Comparison of ENCODE assay signal across 8 cellular contexts in the genomic region with DNA sequence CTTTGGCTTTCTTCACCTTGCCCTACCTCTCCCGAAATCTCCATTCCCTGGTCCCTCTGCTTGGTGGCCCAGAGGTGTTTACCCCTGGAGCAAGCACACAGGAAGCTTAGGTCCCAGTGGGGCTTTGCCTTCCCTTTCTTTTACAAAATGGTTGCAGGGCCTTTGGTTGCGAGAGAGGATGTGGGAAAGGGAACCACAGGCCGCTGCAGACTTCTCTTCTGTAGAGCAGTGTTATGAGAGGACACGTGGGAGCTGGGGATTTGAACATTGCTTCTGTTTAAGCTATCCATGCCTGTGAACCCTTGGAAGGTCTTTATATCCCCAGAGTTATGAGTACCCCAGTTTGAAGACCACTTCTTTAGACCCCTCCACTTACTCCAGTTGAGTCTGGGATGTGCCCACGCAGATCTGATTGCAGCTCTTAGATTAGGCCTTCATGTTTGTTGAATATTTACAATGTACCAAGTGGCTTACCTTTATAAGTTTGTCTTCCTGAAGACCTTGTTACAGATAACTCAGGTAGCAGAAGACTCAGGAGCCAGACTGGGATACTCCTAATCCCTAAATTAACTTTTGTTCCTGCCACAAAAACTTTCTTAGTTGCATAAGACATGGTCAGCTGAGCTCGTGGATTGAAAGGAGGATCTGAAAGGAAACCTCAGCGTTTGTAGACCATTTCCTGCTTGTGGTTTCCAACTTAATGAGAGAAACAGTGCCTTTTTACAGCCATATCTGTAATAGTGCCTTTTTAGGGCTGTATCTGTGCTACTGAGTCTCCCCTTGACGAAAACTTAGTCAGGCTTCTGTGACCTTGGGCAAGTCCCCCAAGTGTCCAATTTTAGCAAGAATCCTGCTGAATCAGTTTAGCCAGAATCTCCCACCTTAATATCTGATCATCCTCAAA. TPM values are rescaled to one million over a fixed set of nuclear protein-coding genes. Genes with fewer than 3 reads are reported as not detected.
DNase-seq lines count a peak whose midpoint lies in the region; ATAC-seq and TF ChIP-seq lines count a peak whose summit lies in the region.

No MANE protein-coding gene starts in this region.

- peaks cover 11% of the 10 kb centered on the region for H3K9me3 Mint-ChIP-seq in activated naive CD8-positive, alpha-beta T cell treated with anti-CD3 and anti-CD28 coated beads, Interleukin-2, amount 10 ng/mL, durations not matched to agents 7 days and 5 days

- H3K4me1 ChIP-seq in neutrophil (ENCODE audit: control insufficient read depth in 1 of 2, insufficient read depth in 1 of 2, low read depth in 1 of 2, low read length in 1 of 2) = peaks cover 55 to 57% of the 10 kb centered on the region in 2 experiments
- H3K4me1 ChIP-seq in Karpas-422 (ENCODE audit: low read length) = no peaks in the 10 kb centered on the region

- peak overlapping the region; percentile 66 for H3K4me3 Mint-ChIP-seq in activated naive CD8-positive, alpha-beta T cell treated with anti-CD3 and anti-CD28 coated beads, Interleukin-2, amount 10 ng/mL, durations not matched to agents 7 days and 5 days

- no peaks in the 10 kb centered on the region for H4K20me1 ChIP-seq in Karpas-422 (ENCODE audit: insufficient read depth, low read depth, low read length)

- no peaks in the 10 kb centered on the region for H3K27me3 Mint-ChIP-seq in activated naive CD8-positive, alpha-beta T cell treated with anti-CD3 and anti-CD28 coated beads, Interleukin-2, amount 10 ng/mL, durations not matched to agents 7 days and 5 days

- POLR2A ChIA-PET in activated naive CD8-positive, alpha-beta T cell treated with anti-CD3 and anti-CD28 coated beads, Interleukin-2, amount 10 ng/mL, durations not matched to agents 7 days and 5 days (lab: Charles Lee) = interaction anchor here (0.9 to 4.4 kb wide), 12 partner anchors 8 to 229 kb away, joined by 3 to 67 read pairs (median 5); a partner anchor contains a TSS

- H3K9me3 ChIP-seq in neutrophil (no peaks in the 10 kb centered on the region), Karpas-422 (ENCODE audit: low read length) (no peaks in the 10 kb centered on the region)

- H3K27ac ChIP-seq in neutrophil = peak overlapping the region; percentile 95
- no peak overlapping the region for H3K27ac ChIP-seq in Karpas-422 (ENCODE audit: low read length)

- no peak overlapping the region for H3K9ac ChIP-seq in Karpas-422 (ENCODE audit: low read length)

- H3K9me2 ChIP-seq in Karpas-422 (replicated peaks; ENCODE audit: insufficient read depth, low read length) = no peaks in the 10 kb centered on the region

- no peak overlapping the region for H2AFZ ChIP-seq in Karpas-422 (ENCODE audit: low read length)

- H3K4me3 ChIP-seq in Jurkat, Clone E6-1 (ENCODE audit: low read length) = no peak overlapping the region
- H3K4me3 ChIP-seq in neutrophil (ENCODE audit: low read depth in 1 of 2, low read length in 1 of 2) (peak overlapping the region; percentile 38 to 47), Karpas-422 (ENCODE audit: low read length) (no peak overlapping the region)

- no peak overlapping the region for H3K4me2 ChIP-seq in Karpas-422 (ENCODE audit: low read depth, low read length, poor library complexity, severe bottlenecking)

- H3K4me1 Mint-ChIP-seq in activated naive CD8-positive, alpha-beta T cell treated with anti-CD3 and anti-CD28 coated beads, Interleukin-2, amount 10 ng/mL, durations not matched to agents 7 days and 5 days = peaks cover 46% of the 10 kb centered on the region

- ATAC-seq in GM18502 (IDR thresholded peaks at IDR 0.05; ENCODE audit: poor library complexity, unreplicated experiment) (peak; percentile 97), GM21529 (IDR thresholded peaks at IDR 0.05; ENCODE audit: unreplicated experiment) (peak; percentile 96)
- peak; percentile 95 for ATAC-seq in activated naive CD8-positive, alpha-beta T cell treated with anti-CD3 and anti-CD28 coated beads, Interleukin-2, amount 10 ng/mL, durations not matched to agents 7 days and 5 days (ENCODE audit: low read depth)

- H3K27me3 ChIP-seq in neutrophil (no peaks in the 10 kb centered on the region), Karpas-422 (ENCODE audit: low read length) (no peaks in the 10 kb centered on the region)

- TF ChIP-seq CTCF in neutrophil (IDR thresholded peaks at IDR 0.05) = no peak

- peak; percentile 91 for DNase-seq in Jurkat, Clone E6-1 (ENCODE audit: low read depth, low spot score)
- peak; percentile 77 for DNase-seq in activated naive CD8-positive, alpha-beta T cell treated with anti-CD3 and anti-CD28 coated beads, Interleukin-2, amount 10 ng/mL, durations not matched to agents 7 days and 5 days
- DNase-seq in NCI-H146 treated with DMSO at 0.1 percent for 48 hours (lab: John Stamatoyannopoulos, UW; ENCODE audit: unreplicated experiment) = no peak
- no peak for DNase-seq in Karpas-422
- no peak for DNase-seq in cerebellar cortex (ENCODE audit: low spot score)

- H3K36me3 Mint-ChIP-seq in activated naive CD8-positive, alpha-beta T cell treated with anti-CD3 and anti-CD28 coated beads, Interleukin-2, amount 10 ng/mL, durations not matched to agents 7 days and 5 days = peaks cover 45% of the 10 kb centered on the region

- no peaks in the 10 kb centered on the region for H3K36me3 ChIP-seq in neutrophil
- no peaks in the 10 kb centered on the region for H3K36me3 ChIP-seq in Karpas-422 (ENCODE audit: insufficient read depth, low read length)

- peak overlapping the region; percentile 95 for H3K27ac Mint-ChIP-seq in activated naive CD8-positive, alpha-beta T cell treated with anti-CD3 and anti-CD28 coated beads, Interleukin-2, amount 10 ng/mL, durations not matched to agents 7 days and 5 days

- H3K79me2 ChIP-seq in Karpas-422 (ENCODE audit: low read length) = no peaks in the 10 kb centered on the region

RNA-seq across cellular contexts. Expression of a gene that starts 21.9 kb away (rescaled TPM):
- 76.1 TPM for polyA plus RNA-seq in Jurkat, Clone E6-1 (2012; ENCODE audit: insufficient read depth, insufficient read length)
- 100 to 1,000 TPM; 261 to 265 TPM for total RNA-seq in activated naive CD8-positive, alpha-beta T cell treated with anti-CD3 and anti-CD28 coated beads, Interleukin-2, amount 10 ng/mL, durations not matched to agents 7 days and 5 days
- total RNA-seq in Karpas-422 (2014; rRNA removed; shearing (Covaris generic); ENCODE audit: low replicate concordance) = 60.0 and 113 TPM in 2 replicates

Comparison
In these comparisons a context has a peak if more than half of its experiments do, and no peak if none do; other contexts are left out.
1. DNase-seq: peak in Jurkat, Clone E6-1 (single experiment) and activated naive CD8-positive, alpha-beta T cell treated with anti-CD3 and anti-CD28 coated beads, Interleukin-2, amount 10 ng/mL, durations not matched to agents 7 days and 5 days (single experiment); none in NCI-H146 treated with DMSO at 0.1 percent for 48 hours (single experiment), Karpas-422 (single experiment) and cerebellar cortex (single experiment).
2. H3K4me3 ChIP-seq: peak in neutrophil (2 of 2); none in Jurkat, Clone E6-1 (single experiment) and Karpas-422 (single experiment).
3. Peak in every context shown above with its lines, with median percentiles within 50 percentile points of each other: ATAC-seq.